Comparison of ENCODE assay signal across 9 cellular contexts in genomic region chr2:102664439-102665042, GRCh38. TPM values are rescaled to one million over a fixed set of nuclear protein-coding genes. Genes with fewer than 3 reads are reported as not detected.
DNase-seq lines count a peak whose midpoint lies in the region; ATAC-seq and TF ChIP-seq lines count a peak whose summit lies in the region.
"Had no signal": no experiment of that assay in that cellular context is flagged by ENCODE, and none has a peak within 500 bp of the region (broad histone marks: within the 10 kb centered on the region; RNA-seq: fewer than 3 reads in every experiment).

No MANE protein-coding gene starts in this region.

- ATAC-seq in HG02678 (IDR thresholded peaks at IDR 0.05; ENCODE audit: unreplicated experiment) (peak; percentile 72), lower lobe of right lung (no peak)
- peak; percentile 57 for ATAC-seq in naive thymus-derived CD4-positive, alpha-beta T cell

- peaks cover 3% of the 10 kb centered on the region for H3K27me3 Mint-ChIP-seq in activated CD4-positive, alpha-beta memory T cell treated with anti-CD3 and anti-CD28 coated beads, Interleukin-2, amount 10 ng/mL, durations not matched to agents 7 days and 5 days
- peaks cover 0 to 4% (median 0%) of the 10 kb centered on the region in 5 donors for H3K27me3 Mint-ChIP-seq in naive thymus-derived CD4-positive, alpha-beta T cell
- H3K27me3 Mint-ChIP-seq: activated naive CD4-positive, alpha-beta T cell treated with anti-CD3 and anti-CD28 coated beads, Interleukin-2, amount 50 U/mL, for 24 hours had no signal

- CTCF ChIA-PET in GM10248 (lab: Yijun Ruan, JAX), result interaction anchor here (1.3 to 1.4 kb wide), 2 partner anchors 13 to 49 kb away, joined by 3 to 6 read pairs; no protein-coding TSS in a partner anchor
- CTCF ChIA-PET in activated CD4-positive, alpha-beta memory T cell treated with anti-CD3 and anti-CD28 coated beads, Interleukin-2, amount 10 ng/mL, durations not matched to agents 7 days and 5 days (lab: Charles Lee), result no interaction called here
- CTCF ChIA-PET in naive thymus-derived CD4-positive, alpha-beta T cell (lab: Charles Lee), result no interaction called here

- TF ChIP-seq EP300 in suprapubic skin (IDR thresholded peaks at IDR 0.05), result no peak

- no peaks in the 10 kb centered on the region for H3K36me3 ChIP-seq in naive thymus-derived CD4-positive, alpha-beta T cell (ENCODE audit: control insufficient read depth in 2 of 3, insufficient read depth in 3 of 3, low read length in 3 of 3)
- no peaks in the 10 kb centered on the region for H3K36me3 ChIP-seq in suprapubic skin
- H3K36me3 ChIP-seq in lower lobe of right lung, result no peaks in the 10 kb centered on the region

- TF ChIP-seq POLR2A in suprapubic skin (IDR thresholded peaks at IDR 0.05), result no peak

- H3K27me3 ChIP-seq in naive thymus-derived CD4-positive, alpha-beta T cell (ENCODE audit: control insufficient read depth in 2 of 2, insufficient read depth in 2 of 2, low read length in 2 of 2), result no peaks in the 10 kb centered on the region
- H3K27me3 ChIP-seq in suprapubic skin (no peaks in the 10 kb centered on the region), lower lobe of right lung (ENCODE audit: low read depth) (peaks cover 7% of the 10 kb centered on the region)

- no peak overlapping the region for H3K27ac Mint-ChIP-seq in activated CD4-positive, alpha-beta memory T cell treated with anti-CD3 and anti-CD28 coated beads, Interleukin-2, amount 10 ng/mL, durations not matched to agents 7 days and 5 days
- peak overlapping the region in 2 of 9 donors; percentile 5 to 53 for H3K27ac Mint-ChIP-seq in naive thymus-derived CD4-positive, alpha-beta T cell
- H3K27ac Mint-ChIP-seq: activated naive CD4-positive, alpha-beta T cell treated with anti-CD3 and anti-CD28 coated beads, Interleukin-2, amount 50 U/mL, for 24 hours had no signal

- no peak overlapping the region for H3K4me3 ChIP-seq in naive thymus-derived CD4-positive, alpha-beta T cell (ENCODE audit: low read length)
- H3K4me3 ChIP-seq in suprapubic skin (no peak overlapping the region), lower lobe of right lung (no peak overlapping the region)

- no peaks in the 10 kb centered on the region for H3K36me3 Mint-ChIP-seq in activated CD4-positive, alpha-beta memory T cell treated with anti-CD3 and anti-CD28 coated beads, Interleukin-2, amount 10 ng/mL, durations not matched to agents 7 days and 5 days (ENCODE audit: low read depth)
- peaks cover 0 to 2% (median 0%) of the 10 kb centered on the region in 5 donors for H3K36me3 Mint-ChIP-seq in naive thymus-derived CD4-positive, alpha-beta T cell
- H3K36me3 Mint-ChIP-seq: activated naive CD4-positive, alpha-beta T cell treated with anti-CD3 and anti-CD28 coated beads, Interleukin-2, amount 50 U/mL, for 24 hours had no signal

- H3K4me1 ChIP-seq in naive thymus-derived CD4-positive, alpha-beta T cell (ENCODE audit: control insufficient read depth in 2 of 2, insufficient read depth in 2 of 2, low read length in 2 of 2), result no peaks in the 10 kb centered on the region
- no peaks in the 10 kb centered on the region for H3K4me1 ChIP-seq in suprapubic skin
- H3K4me1 ChIP-seq in lower lobe of right lung, result no peaks in the 10 kb centered on the region

- no peak overlapping the region for H3K4me3 Mint-ChIP-seq in activated CD4-positive, alpha-beta memory T cell treated with anti-CD3 and anti-CD28 coated beads, Interleukin-2, amount 10 ng/mL, durations not matched to agents 7 days and 5 days
- peak overlapping the region in 2 of 10 donors; percentile 1 to 5 for H3K4me3 Mint-ChIP-seq in naive thymus-derived CD4-positive, alpha-beta T cell
- H3K4me3 Mint-ChIP-seq: activated naive CD4-positive, alpha-beta T cell treated with anti-CD3 and anti-CD28 coated beads, Interleukin-2, amount 50 U/mL, for 24 hours had no signal

- peaks cover 11% of the 10 kb centered on the region for H3K4me1 Mint-ChIP-seq in activated CD4-positive, alpha-beta memory T cell treated with anti-CD3 and anti-CD28 coated beads, Interleukin-2, amount 10 ng/mL, durations not matched to agents 7 days and 5 days
- H3K4me1 Mint-ChIP-seq in naive thymus-derived CD4-positive, alpha-beta T cell, result peaks cover 8 to 29% (median 24%) of the 10 kb centered on the region in 7 donors

- no peak for TF ChIP-seq CTCF in GM10248 (IDR thresholded peaks at IDR 0.05; ENCODE audit: control extremely low read depth, extremely low read depth, low read depth, missing control alignments)
- no peak for TF ChIP-seq CTCF in suprapubic skin (IDR thresholded peaks at IDR 0.05)
- no peak for TF ChIP-seq CTCF in lower lobe of right lung (IDR thresholded peaks at IDR 0.05)

- DNase-seq in GM10248 (ENCODE audit: extremely low spot score) (peak; percentile 45), NCI-H2227 (lab: John Stamatoyannopoulos, UW; ENCODE audit: unreplicated experiment) (no peak), suprapubic skin (ENCODE audit: low spot score in 2 of 2) (no peak), NCI-H526 treated with DMSO at 0.1 percent for 48 hours (lab: John Stamatoyannopoulos, UW) (no peak), lower lobe of right lung (no peak)
- DNase-seq in activated CD4-positive, alpha-beta memory T cell treated with anti-CD3 and anti-CD28 coated beads, Interleukin-2, amount 10 ng/mL, durations not matched to agents 7 days and 5 days, result peak; percentile 18
- peak in 4 of 9 donors; percentile 2 to 52 (median 18) for DNase-seq in naive thymus-derived CD4-positive, alpha-beta T cell

- intact Hi-C loops in naive thymus-derived CD4-positive, alpha-beta T cell (cut with micrococcal nuclease), result no loop called here
- intact Hi-C loops in lower lobe of right lung (cut with DNase I), result no loop called here

- no peaks in the 10 kb centered on the region for H3K9me3 ChIP-seq in naive thymus-derived CD4-positive, alpha-beta T cell (ENCODE audit: control insufficient read depth in 2 of 3, low read length in 3 of 3)
- H3K9me3 ChIP-seq in suprapubic skin (no peaks in the 10 kb centered on the region), lower lobe of right lung (no peaks in the 10 kb centered on the region)

- no peak overlapping the region for H3K27ac ChIP-seq in naive thymus-derived CD4-positive, alpha-beta T cell (ENCODE audit: low read depth, low read length)
- H3K27ac ChIP-seq in suprapubic skin (no peak overlapping the region), lower lobe of right lung (no peak overlapping the region)

- H3K9me3 Mint-ChIP-seq in activated CD4-positive, alpha-beta memory T cell treated with anti-CD3 and anti-CD28 coated beads, Interleukin-2, amount 10 ng/mL, durations not matched to agents 7 days and 5 days, result no peaks in the 10 kb centered on the region
- no peaks in the 10 kb centered on the region for H3K9me3 Mint-ChIP-seq in naive thymus-derived CD4-positive, alpha-beta T cell
- H3K9me3 Mint-ChIP-seq: activated naive CD4-positive, alpha-beta T cell treated with anti-CD3 and anti-CD28 coated beads, Interleukin-2, amount 50 U/mL, for 24 hours had no signal

- POLR2A ChIA-PET in GM10248 (lab: Yijun Ruan, JAX), result no interaction called here
- POLR2A ChIA-PET in activated CD4-positive, alpha-beta memory T cell treated with anti-CD3 and anti-CD28 coated beads, Interleukin-2, amount 10 ng/mL, durations not matched to agents 7 days and 5 days (lab: Charles Lee), result no interaction called here
- POLR2A ChIA-PET in naive thymus-derived CD4-positive, alpha-beta T cell (lab: Charles Lee), result no interaction called here

- 41% methylated on average over 2 of the region's 2 CpGs for WGBS in suprapubic skin

RNA-seq across cellular contexts. Expression of gene SLC9A2, which starts 45.2 kb away (rescaled TPM):
- not detected for total RNA-seq in activated CD4-positive, alpha-beta memory T cell treated with anti-CD3 and anti-CD28 coated beads, Interleukin-2, amount 10 ng/mL, durations not matched to agents 7 days and 5 days
- not detected for total RNA-seq in naive thymus-derived CD4-positive, alpha-beta T cell
- under 1 TPM in 1 of 2 donors, not detected in 1; 0.07 TPM for polyA plus RNA-seq in naive thymus-derived CD4-positive, alpha-beta T cell
- total RNA-seq in suprapubic skin (1 to 10 TPM; 1.2 to 3.9 (median 2.8) TPM), lower lobe of right lung (0.35 TPM)

Comparison
In these comparisons a context has a peak if more than half of its experiments do, and no peak if none do; other contexts are left out.
1. DNase-seq: peak in GM10248 (single experiment) and activated CD4-positive, alpha-beta memory T cell treated with anti-CD3 and anti-CD28 coated beads, Interleukin-2, amount 10 ng/mL, durations not matched to agents 7 days and 5 days (single experiment); none in NCI-H2227 (single experiment), suprapubic skin (0 of 2), NCI-H526 treated with DMSO at 0.1 percent for 48 hours (single experiment) and lower lobe of right lung (single experiment).
2. ATAC-seq: peak in HG02678 (single experiment) and naive thymus-derived CD4-positive, alpha-beta T cell (single experiment); none in lower lobe of right lung (0 of 2).